Comparison of ENCODE assay signal across 23 cellular contexts in the genomic region with DNA sequence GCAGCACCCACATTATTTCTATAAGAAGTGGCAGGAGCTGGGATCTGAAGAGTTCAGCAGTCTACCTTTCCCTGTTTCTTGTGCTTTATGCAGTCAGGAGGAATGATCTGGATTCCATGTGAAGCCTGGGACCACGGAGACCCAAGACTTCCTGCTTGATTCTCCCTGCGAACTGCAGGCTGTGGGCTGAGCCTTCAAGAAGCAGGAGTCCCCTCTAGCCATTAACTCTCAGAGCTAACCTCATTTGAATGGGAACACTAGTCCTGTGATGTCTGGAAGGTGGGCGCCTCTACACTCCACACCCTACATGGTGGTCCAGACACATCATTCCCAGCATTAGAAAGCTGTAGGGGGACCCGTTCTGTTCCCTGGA. TPM values are rescaled to one million over a fixed set of nuclear protein-coding genes. Genes with fewer than 3 reads are reported as not detected.
"Had no signal": no experiment of that assay in that cellular context is flagged by ENCODE, and none has a peak within 500 bp of the region (broad histone marks: within the 10 kb centered on the region; RNA-seq: fewer than 3 reads in every experiment).

No MANE protein-coding gene starts in this region.

- H3K4me3 ChIP-seq: dorsolateral prefrontal cortex, heart left ventricle, mucosa of descending colon, ovary, right atrium auricular region, thyroid gland, uterus had no signal

- H3K27ac ChIP-seq: heart left ventricle, ovary, right atrium auricular region, thyroid gland, uterus had no signal

- H3K36me3 ChIP-seq: heart left ventricle, ovary, right atrium auricular region, thyroid gland, uterus had no signal

- H3K4me1 ChIP-seq: heart left ventricle, right atrium auricular region, thyroid gland, uterus had no signal

- H3K27me3 ChIP-seq: ovary, right atrium auricular region, thyroid gland, uterus had no signal

- DNase-seq: cortex of kidney; effector CD8-positive, alpha-beta T cell; heart left ventricle; hypothalamus; mammary epithelial cell; natural killer cell; ovary; stimulated activated CD4-positive, alpha-beta T cell treated with anti-CD3 and anti-CD28 coated beads, Interleukin-12 subunit alpha, Interleukin-12 subunit beta, amount 100 ng/mL, for 4 hours; stimulated activated naive CD4-positive, alpha-beta T cell treated with Interleukin-2 at 50 U/mL for 16 hours; thyroid gland; uterus had no signal

- H3K9me3 ChIP-seq: heart left ventricle, mucosa of descending colon, ovary, right atrium auricular region, thyroid gland, uterus had no signal

- ATAC-seq: heart left ventricle, left lobe of liver, natural killer cell had no signal

RNA-seq across cellular contexts. Expression of a gene that starts 0.9 kb away (rescaled TPM):
- total RNA-seq: fibroblast of lung, frontal cortex, glomerular endothelial cell, heart left ventricle, left lobe of liver, lower leg skin, mammary epithelial cell, mucosa of descending colon, natural killer cell, neural crest cell, ovary, posterior vena cava, right atrium auricular region, thyroid gland, uterus had no signal
- polyA plus RNA-seq: esophagus, fibroblast of lung, heart left ventricle, mammary epithelial cell, ovary had no signal

RNA-seq across cellular contexts. Expression of a gene that starts 25.0 kb away (rescaled TPM):
- total RNA-seq: fibroblast of lung, frontal cortex, glomerular endothelial cell, heart left ventricle, lower leg skin, mammary epithelial cell, mucosa of descending colon, natural killer cell, neural crest cell, ovary, posterior vena cava, thyroid gland, uterus had no signal
- polyA plus RNA-seq: esophagus, fibroblast of lung, heart left ventricle, mammary epithelial cell, ovary, small intestine had no signal

RNA-seq across cellular contexts. Expression of a gene that starts 36.8 kb away (rescaled TPM):
- total RNA-seq: fibroblast of lung, glomerular endothelial cell, natural killer cell, posterior vena cava, right atrium auricular region had no signal

RNA-seq across cellular contexts. Expression of a gene that starts 47.3 kb away (rescaled TPM):
- total RNA-seq: glomerular endothelial cell, mammary epithelial cell, natural killer cell had no signal
- polyA plus RNA-seq: mammary epithelial cell had no signal
